In genomic region chr12:68769941-68770340, GRCh38 we compare ENCODE assay signal across 22 cellular contexts. TPM values are rescaled to one million over a fixed set of nuclear protein-coding genes. Genes with fewer than 3 reads are reported as not detected.
DNase-seq lines count a peak whose midpoint lies in the region; ATAC-seq and TF ChIP-seq lines count a peak whose summit lies in the region.
"Had no signal": no experiment of that assay in that cellular context is flagged by ENCODE, and none has a peak within 500 bp of the region (broad histone marks: within the 10 kb centered on the region; RNA-seq: fewer than 3 reads in every experiment).

No MANE protein-coding gene starts in this region.

- peak overlapping the region; percentile 1 for H3K27ac Mint-ChIP-seq in activated naive CD4-positive, alpha-beta T cell treated with anti-CD3 and anti-CD28 coated beads, Interleukin-2, amount 50 U/mL, for 24 hours
- H3K27ac Mint-ChIP-seq in CD8-positive, alpha-beta T cell: peak overlapping the region; percentile 60
- H3K27ac Mint-ChIP-seq in naive thymus-derived CD8-positive, alpha-beta T cell: peak overlapping the region in 9 of 10 donors; percentile 9 to 87 (median 70)

- H3K27me3 Mint-ChIP-seq in activated naive CD4-positive, alpha-beta T cell treated with anti-CD3 and anti-CD28 coated beads, Interleukin-2, amount 50 U/mL, for 24 hours: no peaks in the 10 kb centered on the region
- no peaks in the 10 kb centered on the region for H3K27me3 Mint-ChIP-seq in CD8-positive, alpha-beta T cell (ENCODE audit: low read depth)
- no peaks in the 10 kb centered on the region for H3K27me3 Mint-ChIP-seq in naive thymus-derived CD8-positive, alpha-beta T cell

- CTCF ChIA-PET in CD8-positive, alpha-beta T cell (lab: Charles Lee): no interaction called here

- no peak overlapping the region for H3K27ac ChIP-seq in CD8-positive, alpha-beta T cell (ENCODE audit: low read depth, low read length)
- H3K27ac ChIP-seq in SJSA1 (no peak overlapping the region), prostate gland (no peak overlapping the region)
- H3K27ac ChIP-seq: HL-60, KMS-11 had no signal

- no peaks in the 10 kb centered on the region for H3K36me3 Mint-ChIP-seq in activated naive CD4-positive, alpha-beta T cell treated with anti-CD3 and anti-CD28 coated beads, Interleukin-2, amount 50 U/mL, for 24 hours
- peaks cover 11% of the 10 kb centered on the region for H3K36me3 Mint-ChIP-seq in CD8-positive, alpha-beta T cell
- peaks cover 0 to 17% (median 0%) of the 10 kb centered on the region in 3 donors for H3K36me3 Mint-ChIP-seq in naive thymus-derived CD8-positive, alpha-beta T cell

- H3K4me1 ChIP-seq in CD8-positive, alpha-beta T cell (ENCODE audit: insufficient read depth, low read length): peaks cover 14% of the 10 kb centered on the region
- no peaks in the 10 kb centered on the region for H3K4me1 ChIP-seq in SJSA1 (replicated peaks)
- H3K4me1 ChIP-seq in prostate gland (replicated peaks): no peaks in the 10 kb centered on the region

- peaks cover 28% of the 10 kb centered on the region for H3K4me1 Mint-ChIP-seq in activated naive CD4-positive, alpha-beta T cell treated with anti-CD3 and anti-CD28 coated beads, Interleukin-2, amount 50 U/mL, for 24 hours
- H3K4me1 Mint-ChIP-seq in CD8-positive, alpha-beta T cell (ENCODE audit: low read depth): peaks cover 25% of the 10 kb centered on the region
- peaks cover 9 to 29% (median 21%) of the 10 kb centered on the region in 4 donors for H3K4me1 Mint-ChIP-seq in naive thymus-derived CD8-positive, alpha-beta T cell

- no peaks in the 10 kb centered on the region for H3K9me3 ChIP-seq in CD8-positive, alpha-beta T cell (ENCODE audit: low read length)
- H3K9me3 ChIP-seq in SJSA1 (replicated peaks): peaks cover 10% of the 10 kb centered on the region
- H3K9me3 ChIP-seq in prostate gland: no peaks in the 10 kb centered on the region

- no peak for ATAC-seq in CD8-positive, alpha-beta T cell
- no peak for ATAC-seq in naive thymus-derived CD8-positive, alpha-beta T cell
- ATAC-seq: Right ventricle myocardium inferior had no signal

- no peaks in the 10 kb centered on the region for H3K9me3 Mint-ChIP-seq in activated naive CD4-positive, alpha-beta T cell treated with anti-CD3 and anti-CD28 coated beads, Interleukin-2, amount 50 U/mL, for 24 hours
- no peaks in the 10 kb centered on the region for H3K9me3 Mint-ChIP-seq in CD8-positive, alpha-beta T cell
- H3K9me3 Mint-ChIP-seq in naive thymus-derived CD8-positive, alpha-beta T cell: no peaks in the 10 kb centered on the region

- H3K4me3 ChIP-seq in CD8-positive, alpha-beta T cell (ENCODE audit: low read depth, low read length): no peak overlapping the region
- no peak overlapping the region for H3K4me3 ChIP-seq in SJSA1
- H3K4me3 ChIP-seq in prostate gland: no peak overlapping the region

- H3K36me3 ChIP-seq in CD8-positive, alpha-beta T cell (ENCODE audit: insufficient read depth, low read length): no peaks in the 10 kb centered on the region
- H3K36me3 ChIP-seq in SJSA1 (no peaks in the 10 kb centered on the region), prostate gland (no peaks in the 10 kb centered on the region)

- intact Hi-C loops in CD8-positive, alpha-beta T cell (cut with DNase I, micrococcal nuclease): loop anchor here in 1 of 2 experiments (5.0 kb wide), 1 partner anchor 37 kb away; the partner anchor contains the start of gene MDM2
- intact Hi-C loops in prostate gland (cut with DNase I): no loop called here

- DNase-seq in activated naive CD4-positive, alpha-beta T cell treated with anti-CD3 and anti-CD28 coated beads, Interleukin-2, amount 50 U/mL, for 16 hours: no peak
- DNase-seq in CD8-positive, alpha-beta T cell: no peak
- DNase-seq in SJSA1 (ENCODE audit: low read depth in 1 of 2, low spot score in 2 of 2): peak; percentile 81 to 89
- no peak for DNase-seq in naive thymus-derived CD8-positive, alpha-beta T cell
- DNase-seq in prostate gland (ENCODE audit: low spot score): no peak
- no peak for DNase-seq in HUDEP-2 (lab: John Stamatoyannopoulos, UW; ENCODE audit: unreplicated experiment in 76 of 76)
- DNase-seq in GM19238 (ENCODE audit: insufficient read length, low spot score): no peak
- DNase-seq: 8988T, AML-193, DND-41, GOT3, HCEC 1CT, NCI-H1694, NCI-H2081 treated with DMSO at 0.1 percent for 48 hours, NCI-H2171 treated with DMSO at 0.1 percent for 48 hours, NCI-H446, NCI-H526, SW 1271 had no signal

- WGBS in prostate gland: 73% methylated on average over 1 of the region's 1 CpG

- no peak for TF ChIP-seq POLR2A in prostate gland (IDR thresholded peaks at IDR 0.05)

- TF ChIP-seq CTCF in CD8-positive, alpha-beta T cell (IDR thresholded peaks at IDR 0.05): no peak
- no peak for TF ChIP-seq CTCF in prostate gland (IDR thresholded peaks at IDR 0.05)

- no peak overlapping the region for H3K4me3 Mint-ChIP-seq in activated naive CD4-positive, alpha-beta T cell treated with anti-CD3 and anti-CD28 coated beads, Interleukin-2, amount 50 U/mL, for 24 hours
- no peak overlapping the region for H3K4me3 Mint-ChIP-seq in CD8-positive, alpha-beta T cell
- no peak overlapping the region for H3K4me3 Mint-ChIP-seq in naive thymus-derived CD8-positive, alpha-beta T cell

- POLR2A ChIA-PET in CD8-positive, alpha-beta T cell (lab: Charles Lee): no interaction called here
- POLR2A ChIA-PET in naive thymus-derived CD8-positive, alpha-beta T cell (lab: Charles Lee): interaction anchor here (1.1 kb wide), 1 partner anchor 24 kb away, joined by 3 read pairs; the partner anchor contains the start of gene SLC35E3

- H3K27me3 ChIP-seq in CD8-positive, alpha-beta T cell (ENCODE audit: insufficient read depth, low read length): no peaks in the 10 kb centered on the region
- peaks cover 90% of the 10 kb centered on the region for H3K27me3 ChIP-seq in SJSA1 (replicated peaks)
- no peaks in the 10 kb centered on the region for H3K27me3 ChIP-seq in prostate gland (replicated peaks; ENCODE audit: insufficient read depth)

RNA-seq across cellular contexts. Expression of gene SLC35E3, which starts 24.0 kb away (rescaled TPM):
- 1 to 10 TPM; 4.0 to 5.7 TPM for total RNA-seq in CD8-positive, alpha-beta T cell
- 0.63 and 4.9 TPM in 2 replicates for total RNA-seq in SJSA1 (2014; rRNA removed; shearing (Covaris generic))
- total RNA-seq in naive thymus-derived CD8-positive, alpha-beta T cell: 10 to 100 TPM; 11.2 to 12.8 TPM
- polyA plus RNA-seq in naive thymus-derived CD8-positive, alpha-beta T cell: 10 to 100 TPM; 10.9 to 12.0 (median 12.0) TPM
- 10 to 100 TPM in 1 of 2 donors, 1 to 10 TPM in 1; 8.9 to 10.3 TPM for total RNA-seq in prostate gland

RNA-seq across cellular contexts. Expression of gene MDM2, which starts 38.0 kb away (rescaled TPM):
- total RNA-seq in CD8-positive, alpha-beta T cell: 10 to 100 TPM; 95.1 to 98.0 TPM
- 2,133 and 2,408 TPM in 2 replicates for total RNA-seq in SJSA1 (2014; rRNA removed; shearing (Covaris generic))
- 10 to 100 TPM; 85.1 to 90.4 TPM for total RNA-seq in naive thymus-derived CD8-positive, alpha-beta T cell
- polyA plus RNA-seq in naive thymus-derived CD8-positive, alpha-beta T cell: 10 to 100 TPM in 2 of 3 donors, 1 to 10 TPM in 1; 7.6 to 17.9 (median 12.8) TPM
- total RNA-seq in prostate gland: 10 to 100 TPM; 36.1 to 95.6 TPM

Comparison
In these comparisons a context has a peak if more than half of its experiments do, and no peak if none do; other contexts are left out.
1. H3K27ac Mint-ChIP-seq: peak in every context shown above with its lines; median percentile 70 in naive thymus-derived CD8-positive, alpha-beta T cell; 60 in CD8-positive, alpha-beta T cell; 1 in activated naive CD4-positive, alpha-beta T cell treated with anti-CD3 and anti-CD28 coated beads, Interleukin-2, amount 50 U/mL, for 24 hours.
2. DNase-seq: peak in SJSA1 (2 of 2); none in activated naive CD4-positive, alpha-beta T cell treated with anti-CD3 and anti-CD28 coated beads, Interleukin-2, amount 50 U/mL, for 16 hours (single experiment), CD8-positive, alpha-beta T cell (0 of 7), naive thymus-derived CD8-positive, alpha-beta T cell (0 of 10), prostate gland (single experiment), HUDEP-2 (0 of 76) and GM19238 (single experiment).
3. RNA of gene MDM2, which starts 38.0 kb away (total RNA-seq): 2,133 to 2,408 TPM in SJSA1; 95.1 to 98.0 TPM in CD8-positive, alpha-beta T cell, 36.1 to 95.6 TPM in prostate gland and 85.1 to 90.4 TPM in naive thymus-derived CD8-positive, alpha-beta T cell; every median in the first group is over 10 times any median in the second.